8 cellular contexts compared by ENCODE assay signal in genomic region chr11:65662247-65662801, GRCh38. TPM values are rescaled to one million over a fixed set of nuclear protein-coding genes. Genes with fewer than 3 reads are reported as not detected.
DNase-seq lines count a peak whose midpoint lies in the region; TF ChIP-seq lines count a peak whose summit lies in the region.

No MANE protein-coding gene starts in this region.

- DNase-seq in kidney epithelial cell (ENCODE audit: low read depth) = no peak
- no peak for DNase-seq in HT-29 (ENCODE audit: low spot score)
- no peak for DNase-seq in stimulated activated CD4-positive, alpha-beta T cell treated with anti-CD3 and anti-CD28 coated beads, Interleukin-4, amount 100 ng/mL, for 1 hour
- no peak for DNase-seq in GM20000 (ENCODE audit: low spot score)

- peak overlapping the region; percentile 90 for H3K4me3 Mint-ChIP-seq in activated naive CD8-positive, alpha-beta T cell

- H3K4me1 Mint-ChIP-seq in activated naive CD8-positive, alpha-beta T cell (ENCODE audit: low read depth) = peaks cover 38% of the 10 kb centered on the region

- TF ChIP-seq CTCF in C4-2B (conservative IDR thresholded peaks at IDR 0.05) = no peak
- TF ChIP-seq CTCF in HEK293 (tag by site-specific recombination; IDR thresholded peaks at IDR 0.05) = no peak
- TF ChIP-seq CTCF in kidney epithelial cell (IDR thresholded peaks at IDR 0.05; ENCODE audit: insufficient read depth, low read length, poor library complexity, severe bottlenecking) = no peak
- TF ChIP-seq CTCF in GM20000 (IDR thresholded peaks at IDR 0.05; ENCODE audit: extremely low read depth, missing control alignments) = no peak

- H3K27me3 Mint-ChIP-seq in activated naive CD8-positive, alpha-beta T cell = no peaks in the 10 kb centered on the region

- H3K36me3 Mint-ChIP-seq in activated naive CD8-positive, alpha-beta T cell = no peaks in the 10 kb centered on the region

- H3K27ac ChIP-seq in C4-2B = peak overlapping the region; percentile 86
- peak overlapping the region; percentile 93; the same call in 1 of the 2 replicates for H3K27ac ChIP-seq in HEK293 (ENCODE audit: extremely low read depth, low read depth, low read length)
- H3K27ac ChIP-seq in temporal lobe (ENCODE audit: low read depth, low read length) = peak overlapping the region; percentile 98

- H3K4me1 ChIP-seq in HEK293 (ENCODE audit: control insufficient read depth, insufficient read depth, low read length) = no peaks in the 10 kb centered on the region

- H3K27me3 ChIP-seq in kidney epithelial cell (ENCODE audit: control insufficient read depth, insufficient read depth, low read length) = no peaks in the 10 kb centered on the region

- H3K4me3 ChIP-seq in HEK293 (ENCODE audit: low read depth, low read length) = peak overlapping the region; percentile 82
- peak overlapping the region; percentile 92 for H3K4me3 ChIP-seq in kidney epithelial cell (ENCODE audit: low read depth, low read length)

- no peaks in the 10 kb centered on the region for H3K9me3 ChIP-seq in HEK293 (ENCODE audit: control insufficient read depth, insufficient read depth, low read depth, low read length)

- peak overlapping the region; percentile 68 for H3K27ac Mint-ChIP-seq in activated naive CD8-positive, alpha-beta T cell

- CTCF ChIA-PET in HEK293 (lab: Yijun Ruan, JAX) = interaction anchor here (0.7 kb wide), 1 partner anchor 382 kb away, joined by 3 read pairs; no protein-coding TSS in a partner anchor

- POLR2A ChIA-PET in HEK293 (lab: Yijun Ruan, JAX) = interaction anchor here (1.0 to 3.0 kb wide), 16 partner anchors 9 to 228 kb away, joined by 3 to 34 read pairs (median 7); partner anchors contain the start of genes CCDC85B, FIBP, KAT5 and MALAT1

- H3K9me3 Mint-ChIP-seq in activated naive CD8-positive, alpha-beta T cell (ENCODE audit: low read depth) = no peaks in the 10 kb centered on the region

- H3K36me3 ChIP-seq in HEK293 (ENCODE audit: control insufficient read depth in 2 of 2, insufficient read depth in 1 of 2, low read length in 2 of 2) (peaks cover 7 to 41% of the 10 kb centered on the region in 2 experiments; a peak in 2 of 3 replicates), kidney epithelial cell (ENCODE audit: control insufficient read depth, insufficient read depth, low read length) (peaks cover 4% of the 10 kb centered on the region)

TF ChIP-seq in HEK293, 187 proteins besides CTCF, POLR2A, EP300 and RAD21:
- TF ChIP-seq ZNF114 (tag by site-specific recombination; IDR thresholded peaks at IDR 0.05) = no peak
- TF ChIP-seq KLF9 (tag by site-specific recombination; IDR thresholded peaks at IDR 0.05; ENCODE audit: low read depth) = peak; percentile 40
- no peak for TF ChIP-seq KLF8 (tag by site-specific recombination; IDR thresholded peaks at IDR 0.05)

RNA-seq across cellular contexts. Expression of gene RELA, which starts 0.4 kb away (rescaled TPM):
- total RNA-seq in kidney epithelial cell = 64.3 and 103 TPM in 2 replicates
- total RNA-seq in temporal lobe = 9.8 TPM
- 87.3 and 112 TPM in 2 replicates for total RNA-seq in HT-29 (2014; rRNA removed; shearing (Covaris generic))

RNA-seq across cellular contexts. Expression of gene SIPA1, which starts 24.4 kb away (rescaled TPM):
- total RNA-seq in kidney epithelial cell (19.6 and 25.8 TPM in 2 replicates), temporal lobe (3.9 TPM)
- total RNA-seq in HT-29 (2014; rRNA removed; shearing (Covaris generic)) = 79.1 and 95.3 TPM in 2 replicates

RNA-seq across cellular contexts. Expression of gene PCNX3, which starts 46.7 kb away (rescaled TPM):
- 61.9 and 71.2 TPM in 2 replicates for total RNA-seq in kidney epithelial cell
- 10.1 TPM for total RNA-seq in temporal lobe
- 87.6 and 102 TPM in 2 replicates for total RNA-seq in HT-29 (2014; rRNA removed; shearing (Covaris generic))

RNA-seq across cellular contexts. Expression of gene MAP3K11, which starts 48.3 kb away (rescaled TPM):
- total RNA-seq in kidney epithelial cell (58.3 and 60.8 TPM in 2 replicates), temporal lobe (6.9 TPM)
- 129 and 134 TPM in 2 replicates for total RNA-seq in HT-29 (2014; rRNA removed; shearing (Covaris generic))

RNA-seq across cellular contexts. Expression of gene KAT5, which starts 49.7 kb away (rescaled TPM):
- total RNA-seq in kidney epithelial cell = 65.5 and 73.3 TPM in 2 replicates
- 36.4 TPM for total RNA-seq in temporal lobe
- 106 and 112 TPM in 2 replicates for total RNA-seq in HT-29 (2014; rRNA removed; shearing (Covaris generic))
